Comparison of ENCODE assay signal across 10 cellular contexts in the genomic region with DNA sequence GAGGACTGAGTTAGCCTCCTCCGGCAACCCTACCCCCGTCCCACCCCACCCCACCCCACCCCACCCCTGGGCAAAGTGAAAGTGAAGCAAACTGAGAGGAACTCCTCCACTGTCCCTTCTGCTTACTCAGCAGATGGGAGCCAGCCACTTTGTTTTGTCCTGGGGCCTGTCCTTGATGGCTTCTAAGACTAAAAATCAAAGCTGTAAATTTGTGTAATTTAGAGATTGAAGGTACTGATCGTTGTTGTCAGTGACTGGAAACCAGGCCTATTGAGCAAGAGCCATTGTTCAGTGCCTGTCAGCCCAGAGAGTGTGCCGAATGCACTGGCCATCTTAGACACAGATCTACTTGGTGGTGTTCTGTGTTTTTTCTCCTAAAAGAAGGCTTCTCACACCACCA.
A peak's percentile ranks its signal among the peaks of the same experiment; 100 is the strongest.
DNase-seq lines count a peak whose midpoint lies in the region; FAIRE-seq and TF ChIP-seq lines count a peak whose summit lies in the region.
"Had no signal": no experiment of that assay in that cellular context is flagged by ENCODE, and none has a peak within 500 bp of the region (broad histone marks: within the 10 kb centered on the region; RNA-seq: fewer than 3 reads in every experiment).

No MANE protein-coding gene starts in this region.

- peak overlapping the region; percentile 13; the same call in 1 of the 2 replicates for H3K9ac ChIP-seq in OCI-LY3 (ENCODE audit: low read length)

- peak overlapping the region in 1 of 3 experiments; percentile 45 for H3K4me3 Mint-ChIP-seq in nephron
- no peak overlapping the region for H3K4me3 Mint-ChIP-seq in activated naive CD4-positive, alpha-beta T cell treated with anti-CD3 and anti-CD28 coated beads for 36 hours
- H3K4me3 Mint-ChIP-seq: activated B cell treated with CpG ODN at 0.5 μM for 24 hours had no signal

- H3K4me3 ChIP-seq in OCI-LY3 (ENCODE audit: low read length), result peak overlapping the region; percentile 65
- peak overlapping the region in 2 of 4 donors; percentile 17 to 51 for H3K4me3 ChIP-seq in esophagus squamous epithelium

- 14 to 15% methylated on average over 4 of the region's 4 CpGs for WGBS in esophagus squamous epithelium, 2 donors

- peak overlapping the region; percentile 80 for H3K4me2 ChIP-seq in OCI-LY3 (ENCODE audit: low read length)

- H3K4me1 ChIP-seq in OCI-LY3 (ENCODE audit: low read length) (peaks cover 46% of the 10 kb centered on the region), esophagus squamous epithelium (peaks cover 11 to 90% (median 19%) of the 10 kb centered on the region in 3 donors)

- H3K4me1 Mint-ChIP-seq in nephron, result peaks cover 60% of the 10 kb centered on the region
- peaks cover 9% of the 10 kb centered on the region for H3K4me1 Mint-ChIP-seq in activated naive CD4-positive, alpha-beta T cell treated with anti-CD3 and anti-CD28 coated beads for 36 hours (ENCODE audit: low read depth)

- no peaks in the 10 kb centered on the region for H3K36me3 ChIP-seq in OCI-LY3 (replicated peaks; ENCODE audit: low read depth, low read length)
- H3K36me3 ChIP-seq in esophagus squamous epithelium, result peaks cover 0 to 5% (median 0%) of the 10 kb centered on the region in 3 donors

- FAIRE-seq in D721Med (lab: Jason Lieb, UNC), result no peak

- H3K27ac ChIP-seq in OCI-LY3 (ENCODE audit: low read length), result no peak overlapping the region
- H3K27ac ChIP-seq in esophagus squamous epithelium, result peak overlapping the region; percentile 62 to 91 (median 84)

- H3K9me3 ChIP-seq in OCI-LY3 (ENCODE audit: insufficient read depth, low read length) (no peaks in the 10 kb centered on the region), esophagus squamous epithelium (no peaks in the 10 kb centered on the region)

- H3K9me3 Mint-ChIP-seq in nephron, result no peaks in the 10 kb centered on the region
- no peaks in the 10 kb centered on the region for H3K9me3 Mint-ChIP-seq in activated naive CD4-positive, alpha-beta T cell treated with anti-CD3 and anti-CD28 coated beads for 36 hours
- H3K9me3 Mint-ChIP-seq: activated B cell treated with CpG ODN at 0.5 μM for 24 hours; stimulated activated naive B cell treated with anti-CD40 and anti-IgM and Interleukin-4, amounts not matched to agents 10 μg/mL and 1 μg/mL and 100 μg/mL, for 72 hours had no signal

- intact Hi-C loops in esophagus squamous epithelium (cut with DNase I), result no loop called here
- intact Hi-C loops in activated naive CD4-positive, alpha-beta T cell treated with anti-CD3 and anti-CD28 coated beads for 36 hours (cut with micrococcal nuclease), result no loop called here

- peaks cover 3% of the 10 kb centered on the region; the same call in 1 of the 2 replicates for H4K20me1 ChIP-seq in OCI-LY3 (ENCODE audit: insufficient read depth, low read length)

- peaks cover 4% of the 10 kb centered on the region; the same call in 1 of the 2 replicates for H3K27me3 ChIP-seq in OCI-LY3 (ENCODE audit: low read depth, low read length)
- no peaks in the 10 kb centered on the region for H3K27me3 ChIP-seq in esophagus squamous epithelium

- peak overlapping the region; percentile 87 to 90 (median 89) for H3K27ac Mint-ChIP-seq in nephron
- H3K27ac Mint-ChIP-seq in activated naive CD4-positive, alpha-beta T cell treated with anti-CD3 and anti-CD28 coated beads for 36 hours, result no peak overlapping the region
- H3K27ac Mint-ChIP-seq: activated B cell treated with CpG ODN at 0.5 μM for 24 hours; stimulated activated naive B cell treated with anti-CD40 and anti-IgM and Interleukin-4, amounts not matched to agents 10 μg/mL and 1 μg/mL and 100 μg/mL, for 72 hours had no signal

- peaks cover 19% of the 10 kb centered on the region for H3K36me3 Mint-ChIP-seq in nephron (ENCODE audit: low read depth)
- H3K36me3 Mint-ChIP-seq in activated naive CD4-positive, alpha-beta T cell treated with anti-CD3 and anti-CD28 coated beads for 36 hours (ENCODE audit: low read depth), result no peaks in the 10 kb centered on the region

- no peaks in the 10 kb centered on the region for H3K27me3 Mint-ChIP-seq in nephron (ENCODE audit: low read depth)
- H3K27me3 Mint-ChIP-seq in activated naive CD4-positive, alpha-beta T cell treated with anti-CD3 and anti-CD28 coated beads for 36 hours (ENCODE audit: low read depth), result peaks cover 29% of the 10 kb centered on the region

- TF ChIP-seq CTCF in OCI-LY3 (IDR thresholded peaks at IDR 0.05; ENCODE audit: low read depth, low read length), result no peak
- no peak for TF ChIP-seq CTCF in esophagus squamous epithelium (IDR thresholded peaks at IDR 0.05)
- no peak for TF ChIP-seq CTCF in nephron (IDR thresholded peaks at IDR 0.05; ENCODE audit: unreplicated experiment in 3 of 3)
- no peak for TF ChIP-seq CTCF in D721Med (IDR thresholded peaks at IDR 0.05; ENCODE audit: insufficient read depth, missing control alignments)

- DNase-seq in AG20443 (ENCODE audit: low spot score) (peak; percentile 43), esophagus squamous epithelium (lab: John Stamatoyannopoulos, UW) (no peak), D721Med (ENCODE audit: insufficient read length, low spot score) (no peak), NCI-H510A (lab: John Stamatoyannopoulos, UW) (no peak)
- DNase-seq in activated naive CD4-positive, alpha-beta T cell treated with anti-CD3 and anti-CD28 coated beads for 36 hours, result no peak
- DNase-seq in activated naive CD4-positive, alpha-beta T cell treated with anti-CD3 and anti-CD28 coated beads, Interleukin-2, amount 50 U/mL, for 16 hours, result no peak
- DNase-seq: activated B cell treated with CpG ODN at 0.5 μM for 24 hours; stimulated activated naive B cell treated with anti-CD40 and anti-IgM and Interleukin-4, amounts not matched to agents 10 μg/mL and 1 μg/mL and 100 μg/mL, for 72 hours had no signal

- no peaks in the 10 kb centered on the region for H3K79me2 ChIP-seq in OCI-LY3 (ENCODE audit: low read length)

- CTCF ChIA-PET in activated naive CD4-positive, alpha-beta T cell treated with anti-CD3 and anti-CD28 coated beads for 36 hours (lab: Charles Lee), result interaction anchor here (0.9 to 1.2 kb wide), 2 partner anchors 11 to 76 kb away, joined by 3 read pairs; no protein-coding TSS in a partner anchor

- no peak for TF ChIP-seq POLR2A in esophagus squamous epithelium (IDR thresholded peaks at IDR 0.05)

- peak overlapping the region; percentile 19; the same call in 1 of the 2 replicates for H2AFZ ChIP-seq in OCI-LY3 (ENCODE audit: low read depth, low read length)
